Comparison of ENCODE assay signal across 12 cellular contexts in genomic region chr2:120910956-120911951, GRCh38.
DNase-seq lines count a peak whose midpoint lies in the region; ATAC-seq and TF ChIP-seq lines count a peak whose summit lies in the region.
"Had no signal": no experiment of that assay in that cellular context is flagged by ENCODE, and none has a peak within 500 bp of the region (broad histone marks: within the 10 kb centered on the region; RNA-seq: fewer than 3 reads in every experiment).

No MANE protein-coding gene starts in this region.

- DNase-seq in right cardiac atrium = peak in 1 of 3 donors; percentile 50
- DNase-seq in heart right ventricle = no peak
- no peak for DNase-seq in left colon
- no peak for DNase-seq in NCI-H2081 (lab: John Stamatoyannopoulos, UW)
- no peak for DNase-seq in NCI-H2171 treated with DMSO at 0.1 percent for 48 hours (lab: John Stamatoyannopoulos, UW)
- no peak for DNase-seq in erythroblast (lab: John Stamatoyannopoulos, UW)
- no peak for DNase-seq in middle frontal gyrus (ENCODE audit: extremely low spot score, low spot score)
- DNase-seq: activated CD8-positive, alpha-beta memory T cell treated with anti-CD3 and anti-CD28 coated beads, Interleukin-2, amount 10 ng/mL, durations not matched to agents 7 days and 5 days; central memory CD4-positive, alpha-beta T cell; NCI-H446 treated with DMSO at 0.1 percent for 48 hours; trophoblast cell had no signal

- intact Hi-C loops in right cardiac atrium (cut with DNase I) = no loop called here
- intact Hi-C loops in heart right ventricle (cut with DNase I) = loop anchor here in 3 of 10 donors (5.0 to 10.0 kb wide), 2 partner anchors 84 to 176 kb away; partner anchors contain the start of gene GLI2 (in 2 of the 3)
- intact Hi-C loops in left colon (cut with DNase I, micrococcal nuclease) = no loop called here

- peak overlapping the region in 4 of 5 experiments; percentile 69 to 93 (median 88) for H3K27ac Mint-ChIP-seq in brain
- H3K27ac Mint-ChIP-seq: activated CD8-positive, alpha-beta memory T cell treated with anti-CD3 and anti-CD28 coated beads, Interleukin-2, amount 10 ng/mL, durations not matched to agents 7 days and 5 days had no signal

- H3K27ac ChIP-seq in right cardiac atrium (ENCODE audit: low read length) = peak overlapping the region; percentile 63
- peak overlapping the region in 5 of 10 donors; percentile 21 to 69 (median 60) for H3K27ac ChIP-seq in heart right ventricle

- H3K36me3 Mint-ChIP-seq in brain = no peaks in the 10 kb centered on the region
- H3K36me3 Mint-ChIP-seq: activated CD8-positive, alpha-beta memory T cell treated with anti-CD3 and anti-CD28 coated beads, Interleukin-2, amount 10 ng/mL, durations not matched to agents 7 days and 5 days had no signal

- TF ChIP-seq CTCF in heart right ventricle (IDR thresholded peaks at IDR 0.05) = no peak
- no peak for TF ChIP-seq CTCF in brain (conservative IDR thresholded peaks at IDR 0.05)

- peaks cover 22% of the 10 kb centered on the region for H3K4me1 ChIP-seq in right cardiac atrium (ENCODE audit: control insufficient read depth, insufficient read depth, low read length)
- H3K4me1 ChIP-seq in heart right ventricle = peaks cover 19 to 46% (median 34%) of the 10 kb centered on the region in 9 donors

- ATAC-seq in right cardiac atrium (no peak), heart right ventricle (no peak), left colon (peak; percentile 51)
- ATAC-seq: activated CD8-positive, alpha-beta memory T cell treated with anti-CD3 and anti-CD28 coated beads, Interleukin-2, amount 10 ng/mL, durations not matched to agents 7 days and 5 days had no signal

- no peaks in the 10 kb centered on the region for H3K36me3 ChIP-seq in heart right ventricle

- no peaks in the 10 kb centered on the region for H3K9me3 ChIP-seq in right cardiac atrium (ENCODE audit: control insufficient read depth, low read length)
- no peaks in the 10 kb centered on the region for H3K9me3 ChIP-seq in heart right ventricle

- 73% methylated on average over 16 of the region's 16 CpGs for WGBS in right cardiac atrium
- 77 to 83% methylated on average over 16 of the region's 16 CpGs for WGBS in heart right ventricle, 2 donors

- no peaks in the 10 kb centered on the region for H3K27me3 Mint-ChIP-seq in brain
- H3K27me3 Mint-ChIP-seq: activated CD8-positive, alpha-beta memory T cell treated with anti-CD3 and anti-CD28 coated beads, Interleukin-2, amount 10 ng/mL, durations not matched to agents 7 days and 5 days had no signal

- H3K4me3 Mint-ChIP-seq in brain = no peak overlapping the region
- H3K4me3 Mint-ChIP-seq: activated CD8-positive, alpha-beta memory T cell treated with anti-CD3 and anti-CD28 coated beads, Interleukin-2, amount 10 ng/mL, durations not matched to agents 7 days and 5 days had no signal

- peaks cover 89% of the 10 kb centered on the region for H3K4me1 Mint-ChIP-seq in brain
- H3K4me1 Mint-ChIP-seq: activated CD8-positive, alpha-beta memory T cell treated with anti-CD3 and anti-CD28 coated beads, Interleukin-2, amount 10 ng/mL, durations not matched to agents 7 days and 5 days had no signal

- no peak overlapping the region for H3K4me3 ChIP-seq in right cardiac atrium (ENCODE audit: low read length)
- no peak overlapping the region for H3K4me3 ChIP-seq in heart right ventricle

- TF ChIP-seq POLR2A in erythroblast (IDR thresholded peaks at IDR 0.05; ENCODE audit: low read length) = no peak

- no peaks in the 10 kb centered on the region for H3K9me3 Mint-ChIP-seq in brain

- H3K27me3 ChIP-seq in right cardiac atrium (ENCODE audit: control insufficient read depth, insufficient read depth) (no peaks in the 10 kb centered on the region), heart right ventricle (no peaks in the 10 kb centered on the region)
